Comparison of ENCODE assay signal across 10 cellular contexts in the genomic region with DNA sequence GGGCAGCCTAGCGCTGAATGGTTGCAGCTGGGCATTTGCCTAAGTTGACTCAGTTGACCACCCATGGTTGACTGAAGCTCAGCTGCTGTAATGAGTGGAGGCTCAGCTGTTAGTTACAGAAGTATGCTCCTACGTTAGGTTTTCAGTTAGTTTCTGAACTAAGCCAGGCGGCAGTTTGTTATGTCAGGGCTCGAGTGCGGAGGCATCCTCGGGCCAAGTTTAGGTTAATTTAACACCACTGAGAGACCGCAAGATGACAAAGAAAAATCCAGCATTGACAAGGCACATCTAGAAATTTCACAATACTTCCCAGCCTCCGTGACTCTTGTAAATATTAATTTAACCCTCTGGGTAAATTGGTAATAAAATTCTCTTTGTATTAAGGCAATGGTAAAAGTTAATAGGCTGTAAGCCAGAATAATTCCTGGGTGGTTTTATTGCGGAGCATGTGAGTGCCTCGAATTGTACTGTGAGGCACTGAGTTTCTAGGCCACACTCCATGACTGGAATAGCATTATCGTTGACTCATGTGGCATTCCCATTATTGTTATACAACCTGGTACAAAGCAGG. TPM values are rescaled to one million over a fixed set of nuclear protein-coding genes. Genes with fewer than 3 reads are reported as not detected.
DNase-seq lines count a peak whose midpoint lies in the region; ATAC-seq and TF ChIP-seq lines count a peak whose summit lies in the region.
"Had no signal": no experiment of that assay in that cellular context is flagged by ENCODE, and none has a peak within 500 bp of the region (broad histone marks: within the 10 kb centered on the region; RNA-seq: fewer than 3 reads in every experiment).

No MANE protein-coding gene starts in this region.

- TF ChIP-seq EP300 in gastroesophageal sphincter (IDR thresholded peaks at IDR 0.05): no peak

- H3K4me3 ChIP-seq in A673 (ENCODE audit: low read depth, low read length, poor library complexity, severe bottlenecking) (no peak overlapping the region), gastroesophageal sphincter (no peak overlapping the region)

- H3K4me3 Mint-ChIP-seq in activated CD4-positive, alpha-beta T cell treated with anti-CD3 and anti-CD28 coated beads, Interleukin-2, amount 10 ng/mL, durations not matched to agents 7 days and 5 days: no peak overlapping the region

- H3K4me1 ChIP-seq in A673 (ENCODE audit: insufficient read depth, low read length, poor library complexity, severe bottlenecking): peaks cover 13% of the 10 kb centered on the region
- H3K4me1 ChIP-seq in gastroesophageal sphincter: peaks cover 0 to 9% (median 0%) of the 10 kb centered on the region in 3 donors

- no peaks in the 10 kb centered on the region for H3K36me3 Mint-ChIP-seq in activated CD4-positive, alpha-beta T cell treated with anti-CD3 and anti-CD28 coated beads, Interleukin-2, amount 10 ng/mL, durations not matched to agents 7 days and 5 days (ENCODE audit: low read depth)

- H3K27me3 Mint-ChIP-seq in activated CD4-positive, alpha-beta T cell treated with anti-CD3 and anti-CD28 coated beads, Interleukin-2, amount 10 ng/mL, durations not matched to agents 7 days and 5 days: no peaks in the 10 kb centered on the region

- POLR2A ChIA-PET in activated CD4-positive, alpha-beta T cell treated with anti-CD3 and anti-CD28 coated beads, Interleukin-2, amount 10 ng/mL, durations not matched to agents 7 days and 5 days (lab: Charles Lee): no interaction called here
- POLR2A ChIA-PET in A673 (lab: Charles Lee; ENCODE audit: low non-redundant PET): no interaction called here

- intact Hi-C loops in A673 (cut with micrococcal nuclease; ENCODE audit: unreplicated experiment): no loop called here

- H3K36me3 ChIP-seq in A673 (ENCODE audit: insufficient read depth, low read length, poor library complexity, severe bottlenecking) (no peaks in the 10 kb centered on the region), gastroesophageal sphincter (no peaks in the 10 kb centered on the region)

- no peak overlapping the region for H3K27ac ChIP-seq in A673 (ENCODE audit: low read depth, low read length, poor library complexity, severe bottlenecking)
- no peak overlapping the region for H3K27ac ChIP-seq in gastroesophageal sphincter

- no peak overlapping the region for H3K27ac Mint-ChIP-seq in activated CD4-positive, alpha-beta T cell treated with anti-CD3 and anti-CD28 coated beads, Interleukin-2, amount 10 ng/mL, durations not matched to agents 7 days and 5 days

- no peak for TF ChIP-seq POLR2A in gastroesophageal sphincter (IDR thresholded peaks at IDR 0.05)

- BruUV-seq in A673 (replicated peaks; lab: Mats Ljungman, UMichigan): no TSS peak

- peak; percentile 77 for ATAC-seq in GM19395 (IDR thresholded peaks at IDR 0.05; ENCODE audit: unreplicated experiment)
- ATAC-seq in HG02943 (IDR thresholded peaks at IDR 0.05; ENCODE audit: low read depth, unreplicated experiment): peak; percentile 62
- ATAC-seq in gastroesophageal sphincter: no peak

- TF ChIP-seq CTCF in A673 (conservative IDR thresholded peaks at IDR 0.05; ENCODE audit: low read depth, low read length) (no peak), gastroesophageal sphincter (IDR thresholded peaks at IDR 0.05) (no peak)

- no peaks in the 10 kb centered on the region for H3K27me3 ChIP-seq in A673 (replicated peaks; ENCODE audit: insufficient read depth, low read depth, low read length, poor library complexity)
- no peaks in the 10 kb centered on the region for H3K27me3 ChIP-seq in gastroesophageal sphincter

- peaks cover 15% of the 10 kb centered on the region for H3K4me1 Mint-ChIP-seq in activated CD4-positive, alpha-beta T cell treated with anti-CD3 and anti-CD28 coated beads, Interleukin-2, amount 10 ng/mL, durations not matched to agents 7 days and 5 days

- DNase-seq in MV-4-11 (lab: John Stamatoyannopoulos, UW) (peak; percentile 93), renal cortical epithelial cell (ENCODE audit: low read depth) (peak; percentile 99), A673 (ENCODE audit: low spot score) (no peak), hypothalamus (lab: John Stamatoyannopoulos, UW) (no peak)
- DNase-seq in activated CD4-positive, alpha-beta T cell treated with anti-CD3 and anti-CD28 coated beads, Interleukin-2, amount 10 ng/mL, durations not matched to agents 7 days and 5 days: no peak
- DNase-seq: NCI-H2081, SK-N-SH had no signal

- no peaks in the 10 kb centered on the region for H3K9me3 Mint-ChIP-seq in activated CD4-positive, alpha-beta T cell treated with anti-CD3 and anti-CD28 coated beads, Interleukin-2, amount 10 ng/mL, durations not matched to agents 7 days and 5 days

- no peaks in the 10 kb centered on the region for H3K9me3 ChIP-seq in A673 (ENCODE audit: low read depth, low read length, poor library complexity, severe bottlenecking)
- H3K9me3 ChIP-seq in gastroesophageal sphincter: no peaks in the 10 kb centered on the region
- H3K9me3 ChIP-seq: SK-N-SH had no signal

- CTCF ChIA-PET in activated CD4-positive, alpha-beta T cell treated with anti-CD3 and anti-CD28 coated beads, Interleukin-2, amount 10 ng/mL, durations not matched to agents 7 days and 5 days (lab: Charles Lee): interaction anchor here (1.7 kb wide), 1 partner anchor 514 kb away, joined by 3 read pairs; no protein-coding TSS in a partner anchor
- CTCF ChIA-PET in A673 (lab: Charles Lee): no interaction called here

- WGBS in gastroesophageal sphincter (ENCODE audit: low coverage in 1 of 2), 2 donors: 73 to 85% methylated on average over 10 to 11 of the region's 11 CpGs

RNA-seq across cellular contexts. Expression of a gene that starts 33.1 kb away (rescaled TPM):
- 45.7 and 56.5 TPM in 2 replicates for total RNA-seq in renal cortical epithelial cell
- 10 to 100 TPM; 28.2 to 30.2 TPM for total RNA-seq in activated CD4-positive, alpha-beta T cell treated with anti-CD3 and anti-CD28 coated beads, Interleukin-2, amount 10 ng/mL, durations not matched to agents 7 days and 5 days
- total RNA-seq in A673 (2021): 20.6 and 21.9 TPM in 2 replicates
- total RNA-seq in gastroesophageal sphincter: 10 to 100 TPM; 25.5 to 31.6 (median 28.9) TPM

Comparison
In these comparisons a context has a peak if more than half of its experiments do, and no peak if none do; other contexts are left out.
1. DNase-seq: peak in MV-4-11 (single experiment) and renal cortical epithelial cell (single experiment); none in activated CD4-positive, alpha-beta T cell treated with anti-CD3 and anti-CD28 coated beads, Interleukin-2, amount 10 ng/mL, durations not matched to agents 7 days and 5 days (single experiment), A673 (single experiment) and hypothalamus (0 of 51).